ENCODE assay signal across 7 cellular contexts in genomic region chr12:6340745-6341438, GRCh38.
A peak's percentile ranks its signal among the peaks of the same experiment; 100 is the strongest.
DNase-seq lines count a peak whose midpoint lies in the region; ATAC-seq and TF ChIP-seq lines count a peak whose summit lies in the region.
"Had no signal": no experiment of that assay in that cellular context is flagged by ENCODE, and none has a peak within 500 bp of the region (broad histone marks: within the 10 kb centered on the region; RNA-seq: fewer than 3 reads in every experiment).

No MANE protein-coding gene starts in this region.

- POLR2A ChIA-PET in RWPE1 (lab: Yijun Ruan, JAX; ENCODE audit: low non-redundant PET) = interaction anchor here (1.7 kb wide), 1 partner anchor 30 kb away, joined by 5 read pairs; no protein-coding TSS in a partner anchor

- CTCF ChIA-PET in RWPE1 (lab: Yijun Ruan, JAX) = interaction anchor here (0.6 to 1.7 kb wide), 2 partner anchors 18 to 54 kb away, joined by 4 to 5 read pairs; no protein-coding TSS in a partner anchor

- H3K4me3 ChIP-seq in AG10803 (ENCODE audit: low read length) = peak overlapping the region; percentile 100

- TF ChIP-seq CTCF in AG10803 (conservative IDR thresholded peaks at IDR 0.05; ENCODE audit: low read length) (no peak), RWPE1 (conservative IDR thresholded peaks at IDR 0.05; ENCODE audit: low read depth) (no peak), GM20000 (IDR thresholded peaks at IDR 0.05; ENCODE audit: extremely low read depth, missing control alignments) (no peak)

- no peak for ATAC-seq in HG02759 (IDR thresholded peaks at IDR 0.05; ENCODE audit: unreplicated experiment)

- DNase-seq in AG10803 (ENCODE audit: low read depth) = no peak
- DNase-seq in RWPE1 (ENCODE audit: low spot score) = no peak
- peak; percentile 15 for DNase-seq in left kidney (ENCODE audit: low read depth, low spot score)
- DNase-seq in GM20000 (ENCODE audit: low spot score) = no peak
- DNase-seq in NCI-H2196 treated with DMSO at 0.1 percent for 48 hours (lab: John Stamatoyannopoulos, UW; ENCODE audit: unreplicated experiment) = no peak
- DNase-seq: NCI-H2029 had no signal

- H3K27ac ChIP-seq in RWPE1 = peak overlapping the region; percentile 97
